ENCODE assay signal across 6 cellular contexts in genomic region chr9:17526726-17527125, GRCh38. TPM values are rescaled to one million over a fixed set of nuclear protein-coding genes. Genes with fewer than 3 reads are reported as not detected.
"Had no signal": no experiment of that assay in that cellular context is flagged by ENCODE, and none has a peak within 500 bp of the region (broad histone marks: within the 10 kb centered on the region; RNA-seq: fewer than 3 reads in every experiment).

No MANE protein-coding gene starts in this region.

RNA-seq across cellular contexts. Expression of gene SH3GL2, which starts 52.1 kb away (rescaled TPM):
- total RNA-seq: LHCN-M2, MCF 10A, OCI-LY7, PC-9, RPMI7951, T-helper 17 cell had no signal
